In the genomic region with DNA sequence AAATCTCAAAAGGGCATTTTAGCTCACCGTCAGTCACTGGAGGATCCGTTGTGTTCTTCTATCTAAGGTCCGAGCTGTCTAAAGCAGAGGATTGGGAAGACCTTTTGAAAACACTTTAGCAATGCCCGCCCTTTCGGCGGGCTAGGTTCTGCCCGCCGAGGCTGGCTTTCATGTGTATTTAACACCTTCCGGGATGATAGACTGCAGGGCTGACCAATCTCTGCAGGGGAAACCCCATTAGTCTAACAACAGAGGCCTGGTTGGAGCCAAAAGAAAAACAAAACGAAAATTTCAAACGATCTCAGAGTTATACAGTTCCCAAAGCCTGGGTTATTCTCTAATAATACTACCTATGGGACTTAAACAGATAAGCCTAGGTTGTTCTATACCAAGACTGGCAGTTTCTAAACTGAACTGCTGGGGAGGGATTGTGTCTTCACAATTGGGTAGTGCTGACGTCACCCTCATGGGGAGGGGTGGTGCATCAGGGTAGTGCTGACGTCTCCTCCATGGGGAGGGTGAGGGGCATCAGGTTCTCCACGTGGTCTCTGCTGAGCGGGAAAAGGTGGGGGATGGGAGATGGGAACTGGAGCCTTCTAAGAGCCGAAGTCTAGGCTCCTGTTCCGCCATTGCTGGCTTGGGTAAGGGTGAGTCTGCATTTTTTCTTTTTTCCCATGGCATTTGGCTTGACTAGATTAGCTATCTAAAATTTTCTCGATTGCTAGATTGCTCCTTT, we compare ENCODE assay signal across 1 cellular context.
TF ChIP-seq lines count a peak whose summit lies in the region.

No MANE protein-coding gene starts in this region.

TF ChIP-seq in K562, 482 proteins besides CTCF, POLR2A, EP300 and RAD21 (continued from another document and continues in another):
- TF ChIP-seq TRIM24 (IDR thresholded peaks at IDR 0.05) (peak; percentile 42 to 43; a peak in 1 of 4 replicates), EP400 (IDR thresholded peaks at IDR 0.05) (0 out of 2 replicates have a peak, but pooled peaks have one; percentile 25), NFE2 (IDR thresholded peaks at IDR 0.05; ENCODE audit: low read depth) (peak; percentile 58), NFXL1 (CRISPR knock-in tag; IDR thresholded peaks at IDR 0.05) (no peak), MEF2D (tag; conservative IDR thresholded peaks at IDR 0.05; ENCODE audit: low read depth) (no peak), HMG20A (CRISPR knock-in tag; conservative IDR thresholded peaks at IDR 0.05) (no peak), ATF7 (IDR thresholded peaks at IDR 0.05) (peak; percentile 73; the same call in 1 of the 2 replicates), ZNF644 (tag; IDR thresholded peaks at IDR 0.05; ENCODE audit: low read depth) (no peak), CREBBP (IDR thresholded peaks at IDR 0.05; ENCODE audit: low read depth, low read length) (no peak), THRAP3 (IDR thresholded peaks at IDR 0.05; ENCODE audit: borderline replicate concordance) (no peak), JUND (IDR thresholded peaks at IDR 0.05; ENCODE audit: borderline replicate concordance, low read depth, low read length) (peak; percentile 56), JUND (tag; IDR thresholded peaks at IDR 0.05; ENCODE audit: borderline replicate concordance, low read depth, low read length) (peak; percentile 70; the same call in 2 of the 3 replicates), CREM (IDR thresholded peaks at IDR 0.05; ENCODE audit: low read depth) (peak; percentile 79), SMARCA5 (IDR thresholded peaks at IDR 0.05) (no peak), CREB1 (IDR thresholded peaks at IDR 0.05) (peak; percentile 54; the same call in 1 of the 2 replicates), CREB1 (CRISPR knock-in tag; IDR thresholded peaks at IDR 0.05) (peak; percentile 74), HCFC1 (IDR thresholded peaks at IDR 0.05; ENCODE audit: low read depth, low read length) (no peak), ZNF830 (CRISPR knock-in tag; IDR thresholded peaks at IDR 0.05) (no peak), CBX3 (IDR thresholded peaks at IDR 0.05; ENCODE audit: borderline replicate concordance in 1 of 2, low read length in 2 of 2) (peak in 1 of 2 experiments; percentile 28; a peak in 1 of 3 replicates), ZZZ3 (IDR thresholded peaks at IDR 0.05) (no peak), NCOA2 (IDR thresholded peaks at IDR 0.05; ENCODE audit: partially characterized antibody in 2 of 2) (no peak), MAFG (tag; conservative IDR thresholded peaks at IDR 0.05) (peak; percentile 61), SMAD4 (CRISPR knock-in tag; conservative IDR thresholded peaks at IDR 0.05) (0 out of 2 replicates have a peak, but pooled peaks have one; percentile 25), RFX1 (IDR thresholded peaks at IDR 0.05) (no peak), TAF15 (IDR thresholded peaks at IDR 0.05; ENCODE audit: low read depth, low read length) (no peak), ZC3H11A (IDR thresholded peaks at IDR 0.05; ENCODE audit: low read depth, low read length) (no peak), ATF1 (CRISPR knock-in tag; IDR thresholded peaks at IDR 0.05) (no peak), ATF1 (tag; IDR thresholded peaks at IDR 0.05) (peak; percentile 70), ZNF316 (IDR thresholded peaks at IDR 0.05) (peak; percentile 30; the same call in 1 of the 2 replicates)
- TF ChIP-seq, protein P1, sequence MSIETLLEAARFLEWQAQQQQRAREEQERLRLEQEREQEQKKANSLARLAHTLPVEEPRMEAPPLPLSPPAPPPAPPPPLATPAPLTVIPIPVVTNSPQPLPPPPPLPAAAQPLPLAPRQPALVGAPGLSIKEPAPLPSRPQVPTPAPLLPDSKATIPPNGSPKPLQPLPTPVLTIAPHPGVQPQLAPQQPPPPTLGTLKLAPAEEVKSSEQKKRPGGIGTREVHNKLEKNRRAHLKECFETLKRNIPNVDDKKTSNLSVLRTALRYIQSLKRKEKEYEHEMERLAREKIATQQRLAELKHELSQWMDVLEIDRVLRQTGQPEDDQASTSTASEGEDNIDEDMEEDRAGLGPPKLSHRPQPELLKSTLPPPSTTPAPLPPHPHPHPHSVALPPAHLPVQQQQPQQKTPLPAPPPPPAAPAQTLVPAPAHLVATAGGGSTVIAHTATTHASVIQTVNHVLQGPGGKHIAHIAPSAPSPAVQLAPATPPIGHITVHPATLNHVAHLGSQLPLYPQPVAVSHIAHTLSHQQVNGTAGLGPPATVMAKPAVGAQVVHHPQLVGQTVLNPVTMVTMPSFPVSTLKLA (conservative IDR thresholded peaks at IDR 0.05) = peak in 1 of 2 experiments; percentile 38; a peak in 1 of 4 replicates
- TF ChIP-seq, protein P2, sequence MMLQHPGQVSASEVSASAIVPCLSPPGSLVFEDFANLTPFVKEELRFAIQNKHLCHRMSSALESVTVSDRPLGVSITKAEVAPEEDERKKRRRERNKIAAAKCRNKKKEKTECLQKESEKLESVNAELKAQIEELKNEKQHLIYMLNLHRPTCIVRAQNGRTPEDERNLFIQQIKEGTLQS (IDR thresholded peaks at IDR 0.05) = peak; percentile 87
- TF ChIP-seq, protein P2 (CRISPR knock-in tag; conservative IDR thresholded peaks at IDR 0.05) = no peak
- TF ChIP-seq, protein P3, sequence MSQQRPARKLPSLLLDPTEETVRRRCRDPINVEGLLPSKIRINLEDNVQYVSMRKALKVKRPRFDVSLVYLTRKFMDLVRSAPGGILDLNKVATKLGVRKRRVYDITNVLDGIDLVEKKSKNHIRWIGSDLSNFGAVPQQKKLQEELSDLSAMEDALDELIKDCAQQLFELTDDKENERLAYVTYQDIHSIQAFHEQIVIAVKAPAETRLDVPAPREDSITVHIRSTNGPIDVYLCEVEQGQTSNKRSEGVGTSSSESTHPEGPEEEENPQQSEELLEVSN (IDR thresholded peaks at IDR 0.05; ENCODE audit: borderline replicate concordance in 1 of 2, extremely low read depth in 1 of 2, insufficient read depth in 1 of 2, insufficient read length in 1 of 2, low read depth in 1 of 2, low read length in 1 of 2, poor library complexity in 1 of 2, severe bottlenecking in 1 of 2) = peak; percentile 89 to 93
- TF ChIP-seq, protein P4, sequence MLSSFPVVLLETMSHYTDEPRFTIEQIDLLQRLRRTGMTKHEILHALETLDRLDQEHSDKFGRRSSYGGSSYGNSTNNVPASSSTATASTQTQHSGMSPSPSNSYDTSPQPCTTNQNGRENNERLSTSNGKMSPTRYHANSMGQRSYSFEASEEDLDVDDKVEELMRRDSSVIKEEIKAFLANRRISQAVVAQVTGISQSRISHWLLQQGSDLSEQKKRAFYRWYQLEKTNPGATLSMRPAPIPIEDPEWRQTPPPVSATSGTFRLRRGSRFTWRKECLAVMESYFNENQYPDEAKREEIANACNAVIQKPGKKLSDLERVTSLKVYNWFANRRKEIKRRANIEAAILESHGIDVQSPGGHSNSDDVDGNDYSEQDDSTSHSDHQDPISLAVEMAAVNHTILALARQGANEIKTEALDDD (IDR thresholded peaks at IDR 0.05) = no peak
- TF ChIP-seq, protein P5, sequence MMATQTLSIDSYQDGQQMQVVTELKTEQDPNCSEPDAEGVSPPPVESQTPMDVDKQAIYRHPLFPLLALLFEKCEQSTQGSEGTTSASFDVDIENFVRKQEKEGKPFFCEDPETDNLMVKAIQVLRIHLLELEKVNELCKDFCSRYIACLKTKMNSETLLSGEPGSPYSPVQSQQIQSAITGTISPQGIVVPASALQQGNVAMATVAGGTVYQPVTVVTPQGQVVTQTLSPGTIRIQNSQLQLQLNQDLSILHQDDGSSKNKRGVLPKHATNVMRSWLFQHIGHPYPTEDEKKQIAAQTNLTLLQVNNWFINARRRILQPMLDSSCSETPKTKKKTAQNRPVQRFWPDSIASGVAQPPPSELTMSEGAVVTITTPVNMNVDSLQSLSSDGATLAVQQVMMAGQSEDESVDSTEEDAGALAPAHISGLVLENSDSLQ (IDR thresholded peaks at IDR 0.05) = peak; percentile 68; the same call in 1 of the 2 replicates
- TF ChIP-seq, protein P6, sequence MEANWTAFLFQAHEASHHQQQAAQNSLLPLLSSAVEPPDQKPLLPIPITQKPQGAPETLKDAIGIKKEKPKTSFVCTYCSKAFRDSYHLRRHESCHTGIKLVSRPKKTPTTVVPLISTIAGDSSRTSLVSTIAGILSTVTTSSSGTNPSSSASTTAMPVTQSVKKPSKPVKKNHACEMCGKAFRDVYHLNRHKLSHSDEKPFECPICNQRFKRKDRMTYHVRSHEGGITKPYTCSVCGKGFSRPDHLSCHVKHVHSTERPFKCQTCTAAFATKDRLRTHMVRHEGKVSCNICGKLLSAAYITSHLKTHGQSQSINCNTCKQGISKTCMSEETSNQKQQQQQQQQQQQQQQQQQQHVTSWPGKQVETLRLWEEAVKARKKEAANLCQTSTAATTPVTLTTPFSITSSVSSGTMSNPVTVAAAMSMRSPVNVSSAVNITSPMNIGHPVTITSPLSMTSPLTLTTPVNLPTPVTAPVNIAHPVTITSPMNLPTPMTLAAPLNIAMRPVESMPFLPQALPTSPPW (CRISPR knock-in tag; IDR thresholded peaks at IDR 0.05) = peak; percentile 58; the same call in 1 of the 2 replicates
- TF ChIP-seq, protein P7, sequence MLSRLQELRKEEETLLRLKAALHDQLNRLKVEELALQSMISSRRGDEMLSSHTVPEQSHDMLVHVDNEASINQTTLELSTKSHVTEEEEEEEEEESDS (CRISPR knock-in tag; IDR thresholded peaks at IDR 0.05) = no peak
- TF ChIP-seq, protein P8, sequence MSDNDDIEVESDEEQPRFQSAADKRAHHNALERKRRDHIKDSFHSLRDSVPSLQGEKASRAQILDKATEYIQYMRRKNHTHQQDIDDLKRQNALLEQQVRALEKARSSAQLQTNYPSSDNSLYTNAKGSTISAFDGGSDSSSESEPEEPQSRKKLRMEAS (CRISPR knock-in tag; IDR thresholded peaks at IDR 0.05) = peak; percentile 72
- TF ChIP-seq, protein P9, sequence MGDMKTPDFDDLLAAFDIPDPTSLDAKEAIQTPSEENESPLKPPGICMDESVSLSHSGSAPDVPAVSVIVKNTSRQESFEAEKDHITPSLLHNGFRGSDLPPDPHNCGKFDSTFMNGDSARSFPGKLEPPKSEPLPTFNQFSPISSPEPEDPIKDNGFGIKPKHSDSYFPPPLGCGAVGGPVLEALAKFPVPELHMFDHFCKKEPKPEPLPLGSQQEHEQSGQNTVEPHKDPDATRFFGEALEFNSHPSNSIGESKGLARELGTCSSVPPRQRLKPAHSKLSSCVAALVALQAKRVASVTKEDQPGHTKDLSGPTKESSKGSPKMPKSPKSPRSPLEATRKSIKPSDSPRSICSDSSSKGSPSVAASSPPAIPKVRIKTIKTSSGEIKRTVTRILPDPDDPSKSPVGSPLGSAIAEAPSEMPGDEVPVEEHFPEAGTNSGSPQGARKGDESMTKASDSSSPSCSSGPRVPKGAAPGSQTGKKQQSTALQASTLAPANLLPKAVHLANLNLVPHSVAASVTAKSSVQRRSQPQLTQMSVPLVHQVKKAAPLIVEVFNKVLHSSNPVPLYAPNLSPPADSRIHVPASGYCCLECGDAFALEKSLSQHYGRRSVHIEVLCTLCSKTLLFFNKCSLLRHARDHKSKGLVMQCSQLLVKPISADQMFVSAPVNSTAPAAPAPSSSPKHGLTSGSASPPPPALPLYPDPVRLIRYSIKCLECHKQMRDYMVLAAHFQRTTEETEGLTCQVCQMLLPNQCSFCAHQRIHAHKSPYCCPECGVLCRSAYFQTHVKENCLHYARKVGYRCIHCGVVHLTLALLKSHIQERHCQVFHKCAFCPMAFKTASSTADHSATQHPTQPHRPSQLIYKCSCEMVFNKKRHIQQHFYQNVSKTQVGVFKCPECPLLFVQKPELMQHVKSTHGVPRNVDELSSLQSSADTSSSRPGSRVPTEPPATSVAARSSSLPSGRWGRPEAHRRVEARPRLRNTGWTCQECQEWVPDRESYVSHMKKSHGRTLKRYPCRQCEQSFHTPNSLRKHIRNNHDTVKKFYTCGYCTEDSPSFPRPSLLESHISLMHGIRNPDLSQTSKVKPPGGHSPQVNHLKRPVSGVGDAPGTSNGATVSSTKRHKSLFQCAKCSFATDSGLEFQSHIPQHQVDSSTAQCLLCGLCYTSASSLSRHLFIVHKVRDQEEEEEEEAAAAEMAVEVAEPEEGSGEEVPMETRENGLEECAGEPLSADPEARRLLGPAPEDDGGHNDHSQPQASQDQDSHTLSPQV (IDR thresholded peaks at IDR 0.05) = peak; percentile 36; the same call in 1 of the 2 replicates
- TF ChIP-seq, protein P10, sequence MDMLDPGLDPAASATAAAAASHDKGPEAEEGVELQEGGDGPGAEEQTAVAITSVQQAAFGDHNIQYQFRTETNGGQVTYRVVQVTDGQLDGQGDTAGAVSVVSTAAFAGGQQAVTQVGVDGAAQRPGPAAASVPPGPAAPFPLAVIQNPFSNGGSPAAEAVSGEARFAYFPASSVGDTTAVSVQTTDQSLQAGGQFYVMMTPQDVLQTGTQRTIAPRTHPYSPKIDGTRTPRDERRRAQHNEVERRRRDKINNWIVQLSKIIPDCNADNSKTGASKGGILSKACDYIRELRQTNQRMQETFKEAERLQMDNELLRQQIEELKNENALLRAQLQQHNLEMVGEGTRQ (CRISPR knock-in tag; IDR thresholded peaks at IDR 0.05) = peak; percentile 51
